1 cellular context compared by ENCODE assay signal in the genomic region with DNA sequence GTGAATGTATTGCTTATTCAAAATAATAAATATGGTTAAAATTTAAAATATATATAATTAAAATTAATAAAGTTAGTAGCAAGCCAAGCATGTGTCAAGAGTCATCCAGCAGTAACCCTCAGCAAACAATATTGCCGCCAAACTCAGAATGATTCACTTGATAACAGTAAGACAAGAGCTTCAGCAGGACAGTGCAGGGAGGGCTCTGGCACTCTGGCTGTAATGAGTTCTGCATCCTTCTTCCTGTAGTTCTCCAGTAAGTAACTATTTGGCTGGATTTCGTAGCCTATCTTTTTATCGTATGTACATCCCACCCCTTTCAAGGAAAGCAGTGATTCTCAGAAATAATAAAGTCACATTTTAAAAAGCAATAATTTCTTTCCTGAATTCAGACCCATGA.
TF ChIP-seq lines count a peak whose summit lies in the region.

No MANE protein-coding gene starts in this region.

TF ChIP-seq in SK-N-SH treated with all-trans-retinoic acid at 6 μM for 48 hours, 23 proteins besides CTCF, POLR2A, EP300 and RAD21 (continued from another document):
- TF ChIP-seq, protein P1, sequence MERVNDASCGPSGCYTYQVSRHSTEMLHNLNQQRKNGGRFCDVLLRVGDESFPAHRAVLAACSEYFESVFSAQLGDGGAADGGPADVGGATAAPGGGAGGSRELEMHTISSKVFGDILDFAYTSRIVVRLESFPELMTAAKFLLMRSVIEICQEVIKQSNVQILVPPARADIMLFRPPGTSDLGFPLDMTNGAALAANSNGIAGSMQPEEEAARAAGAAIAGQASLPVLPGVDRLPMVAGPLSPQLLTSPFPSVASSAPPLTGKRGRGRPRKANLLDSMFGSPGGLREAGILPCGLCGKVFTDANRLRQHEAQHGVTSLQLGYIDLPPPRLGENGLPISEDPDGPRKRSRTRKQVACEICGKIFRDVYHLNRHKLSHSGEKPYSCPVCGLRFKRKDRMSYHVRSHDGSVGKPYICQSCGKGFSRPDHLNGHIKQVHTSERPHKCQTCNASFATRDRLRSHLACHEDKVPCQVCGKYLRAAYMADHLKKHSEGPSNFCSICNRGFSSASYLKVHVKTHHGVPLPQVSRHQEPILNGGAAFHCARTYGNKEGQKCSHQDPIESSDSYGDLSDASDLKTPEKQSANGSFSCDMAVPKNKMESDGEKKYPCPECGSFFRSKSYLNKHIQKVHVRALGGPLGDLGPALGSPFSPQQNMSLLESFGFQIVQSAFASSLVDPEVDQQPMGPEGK (CRISPR knock-in tag; IDR thresholded peaks at IDR 0.05; ENCODE audit: borderline replicate concordance) = no peak
- TF ChIP-seq ZNF565 (CRISPR knock-in tag; conservative IDR thresholded peaks at IDR 0.05; ENCODE audit: low read depth) (no peak), RARB (CRISPR knock-in tag; IDR thresholded peaks at IDR 0.05) (no peak)
